In the genomic region with DNA sequence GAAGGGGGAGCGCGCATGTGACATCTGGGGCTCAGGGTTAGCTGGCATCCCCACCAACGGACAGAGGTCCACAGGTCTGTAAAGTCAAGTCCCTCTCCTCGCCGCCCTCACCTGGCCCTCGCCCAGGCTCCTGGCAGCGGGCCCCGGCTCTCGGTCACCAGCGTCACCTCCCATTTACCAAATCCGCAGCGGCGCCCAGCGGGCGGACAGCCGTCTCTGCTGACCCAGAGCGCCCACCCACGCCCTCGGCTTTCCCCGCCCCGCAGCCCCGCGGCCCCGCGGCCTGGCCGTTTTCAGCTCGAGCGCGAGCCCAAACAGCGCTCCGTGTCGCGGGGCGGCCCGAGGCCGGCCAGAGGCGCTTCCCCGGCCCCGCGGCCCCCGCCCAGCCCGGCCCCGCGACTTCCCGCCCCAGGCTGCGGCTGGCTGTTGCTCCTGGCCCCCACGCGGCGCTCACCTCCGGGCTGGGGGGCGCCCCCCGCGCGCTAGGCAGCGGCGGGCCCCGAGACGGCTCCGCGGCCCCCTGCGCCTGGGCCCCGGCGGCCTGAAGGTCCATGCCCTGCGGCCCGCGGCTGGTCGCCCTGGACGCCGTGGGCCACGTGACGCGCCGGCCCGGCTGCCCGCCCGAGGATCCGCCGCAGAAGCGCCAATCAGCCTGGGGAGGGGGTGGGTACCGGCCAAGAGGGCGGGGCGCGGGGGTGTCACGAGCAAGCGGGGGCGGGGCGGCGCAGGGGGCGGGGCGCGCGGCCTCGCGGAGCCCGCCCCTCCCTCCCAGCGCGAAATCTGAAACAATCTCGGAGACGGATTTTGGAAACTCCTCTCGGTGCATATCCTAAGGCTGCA, we compare ENCODE assay signal across 8 cellular contexts. TPM values are rescaled to one million over a fixed set of nuclear protein-coding genes. Genes with fewer than 3 reads are reported as not detected.
A peak's percentile ranks its signal among the peaks of the same experiment; 100 is the strongest.
DNase-seq lines count a peak whose midpoint lies in the region; TF ChIP-seq lines count a peak whose summit lies in the region.

A gene with protein sequence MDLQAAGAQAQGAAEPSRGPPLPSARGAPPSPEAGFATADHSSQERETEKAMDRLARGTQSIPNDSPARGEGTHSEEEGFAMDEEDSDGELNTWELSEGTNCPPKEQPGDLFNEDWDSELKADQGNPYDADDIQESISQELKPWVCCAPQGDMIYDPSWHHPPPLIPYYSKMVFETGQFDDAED (minus strand): TSS at position 598 of the 840 bp plus-strand sequence. CDS start 45 bp downstream, at position 553.

- peak; percentile 86 for DNase-seq in AG10803 (ENCODE audit: low read depth)
- peak; percentile 92 for DNase-seq in GM19238 (ENCODE audit: insufficient read length, low spot score)
- peak in 71 of 76 experiments; percentile 7 to 87 (median 70) for DNase-seq in HUDEP-2 (lab: John Stamatoyannopoulos, UW; ENCODE audit: unreplicated experiment in 76 of 76)
- peak; percentile 86 for DNase-seq in activated T-cell treated with anti-CD3 and anti-CD28 coated beads, Interleukin-2, amount 50 U/mL, for 24 hours
- DNase-seq in stimulated activated CD8-positive, alpha-beta memory T cell treated with anti-CD3 and anti-CD28 coated beads, Interleukin-4, amount 100 ng/mL, for 48 hours = peak; percentile 83

- H3K36me3 ChIP-seq in esophagus (ENCODE audit: control insufficient read depth in 2 of 2, insufficient read depth in 2 of 2, low read length in 1 of 2) (no peaks in the 10 kb centered on the region), mucosa of stomach (ENCODE audit: control insufficient read depth, insufficient read depth, low read length) (peaks cover under 1% of the 10 kb centered on the region)

- no peaks in the 10 kb centered on the region for H3K9me3 ChIP-seq in esophagus (ENCODE audit: control insufficient read depth in 2 of 2, insufficient read depth in 1 of 2, low read depth in 1 of 2, low read length in 1 of 2)
- H3K9me3 ChIP-seq in mucosa of stomach (ENCODE audit: control insufficient read depth, low read length) = no peaks in the 10 kb centered on the region

- H3K4me1 ChIP-seq in esophagus (ENCODE audit: control insufficient read depth in 2 of 2, insufficient read depth in 2 of 2, low read length in 1 of 2) (peaks cover 0 to 2% of the 10 kb centered on the region in 2 donors), mucosa of stomach (ENCODE audit: control insufficient read depth, insufficient read depth, low read length) (peaks cover 12% of the 10 kb centered on the region)

- no peaks in the 10 kb centered on the region for H3K9me3 Mint-ChIP-seq in activated T-cell treated with anti-CD3 and anti-CD28 coated beads, Interleukin-2, amount 50 U/mL, for 24 hours

- peak within 1 kb of the TSS; percentile 84 to 89 for H3K27ac ChIP-seq in esophagus (ENCODE audit: low read depth in 2 of 2, low read length in 1 of 2)

- peaks cover 49% of the 10 kb centered on the region for H3K36me3 Mint-ChIP-seq in activated T-cell treated with anti-CD3 and anti-CD28 coated beads, Interleukin-2, amount 50 U/mL, for 24 hours (ENCODE audit: low read depth)

- H3K4me1 Mint-ChIP-seq in activated T-cell treated with anti-CD3 and anti-CD28 coated beads, Interleukin-2, amount 50 U/mL, for 24 hours (ENCODE audit: low read depth) = peaks cover 20% of the 10 kb centered on the region

- 1% methylated on average over 65 to 99 of the region's 100 CpGs for WGBS in esophagus, 2 donors

- H3K4me3 ChIP-seq in AG10803 (ENCODE audit: low read length) = peak within 1 kb of the TSS; percentile 75
- peak within 1 kb of the TSS; percentile 76 to 99 for H3K4me3 ChIP-seq in esophagus (ENCODE audit: low read depth in 1 of 2, low read length in 2 of 2)
- peak within 1 kb of the TSS; percentile 56 for H3K4me3 ChIP-seq in mucosa of stomach (ENCODE audit: low read length)

- no peak for TF ChIP-seq CTCF in AG10803 (conservative IDR thresholded peaks at IDR 0.05; ENCODE audit: low read length)

- H3K27me3 Mint-ChIP-seq in activated T-cell treated with anti-CD3 and anti-CD28 coated beads, Interleukin-2, amount 50 U/mL, for 24 hours = no peaks in the 10 kb centered on the region

- no peaks in the 10 kb centered on the region for H3K27me3 ChIP-seq in esophagus (ENCODE audit: control insufficient read depth in 1 of 2, insufficient read depth in 2 of 2, low read length in 2 of 2)
- H3K27me3 ChIP-seq in mucosa of stomach (ENCODE audit: control insufficient read depth, insufficient read depth, low read length) = no peaks in the 10 kb centered on the region

- H3K9ac ChIP-seq in mucosa of stomach (ENCODE audit: low read length) = peak within 1 kb of the TSS; percentile 60

- H3K27ac Mint-ChIP-seq in activated T-cell treated with anti-CD3 and anti-CD28 coated beads, Interleukin-2, amount 50 U/mL, for 24 hours = peak within 1 kb of the TSS; percentile 91

- H3K4me3 Mint-ChIP-seq in activated T-cell treated with anti-CD3 and anti-CD28 coated beads, Interleukin-2, amount 50 U/mL, for 24 hours = peak within 1 kb of the TSS; percentile 88

TF ChIP-seq in PFSK-1, 5 proteins besides CTCF, POLR2A, EP300 and RAD21:
- TF ChIP-seq, protein P1, sequence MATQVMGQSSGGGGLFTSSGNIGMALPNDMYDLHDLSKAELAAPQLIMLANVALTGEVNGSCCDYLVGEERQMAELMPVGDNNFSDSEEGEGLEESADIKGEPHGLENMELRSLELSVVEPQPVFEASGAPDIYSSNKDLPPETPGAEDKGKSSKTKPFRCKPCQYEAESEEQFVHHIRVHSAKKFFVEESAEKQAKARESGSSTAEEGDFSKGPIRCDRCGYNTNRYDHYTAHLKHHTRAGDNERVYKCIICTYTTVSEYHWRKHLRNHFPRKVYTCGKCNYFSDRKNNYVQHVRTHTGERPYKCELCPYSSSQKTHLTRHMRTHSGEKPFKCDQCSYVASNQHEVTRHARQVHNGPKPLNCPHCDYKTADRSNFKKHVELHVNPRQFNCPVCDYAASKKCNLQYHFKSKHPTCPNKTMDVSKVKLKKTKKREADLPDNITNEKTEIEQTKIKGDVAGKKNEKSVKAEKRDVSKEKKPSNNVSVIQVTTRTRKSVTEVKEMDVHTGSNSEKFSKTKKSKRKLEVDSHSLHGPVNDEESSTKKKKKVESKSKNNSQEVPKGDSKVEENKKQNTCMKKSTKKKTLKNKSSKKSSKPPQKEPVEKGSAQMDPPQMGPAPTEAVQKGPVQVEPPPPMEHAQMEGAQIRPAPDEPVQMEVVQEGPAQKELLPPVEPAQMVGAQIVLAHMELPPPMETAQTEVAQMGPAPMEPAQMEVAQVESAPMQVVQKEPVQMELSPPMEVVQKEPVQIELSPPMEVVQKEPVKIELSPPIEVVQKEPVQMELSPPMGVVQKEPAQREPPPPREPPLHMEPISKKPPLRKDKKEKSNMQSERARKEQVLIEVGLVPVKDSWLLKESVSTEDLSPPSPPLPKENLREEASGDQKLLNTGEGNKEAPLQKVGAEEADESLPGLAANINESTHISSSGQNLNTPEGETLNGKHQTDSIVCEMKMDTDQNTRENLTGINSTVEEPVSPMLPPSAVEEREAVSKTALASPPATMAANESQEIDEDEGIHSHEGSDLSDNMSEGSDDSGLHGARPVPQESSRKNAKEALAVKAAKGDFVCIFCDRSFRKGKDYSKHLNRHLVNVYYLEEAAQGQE (IDR thresholded peaks at IDR 0.05; ENCODE audit: insufficient read depth in 1 of 2, low read depth in 2 of 2, low read length in 2 of 2) = no peak
- TF ChIP-seq FOXP2 (optimal IDR thresholded peaks at IDR 0.05; ENCODE audit: borderline replicate concordance, extremely low read depth, extremely low read length, insufficient read depth) (peak; percentile 38), POLR2AphosphoS5 (IDR thresholded peaks at IDR 0.05; ENCODE audit: low read depth, low read length) (peak; percentile 55; the same call in 1 of the 2 replicates), TAF1 (IDR thresholded peaks at IDR 0.05; ENCODE audit: borderline replicate concordance, insufficient read depth, low read length) (peak; percentile 30; the same call in 1 of the 2 replicates), SIN3A (IDR thresholded peaks at IDR 0.05; ENCODE audit: borderline replicate concordance, insufficient read depth, low read length) (0 out of 2 replicates have a peak, but pooled peaks have one; percentile 14)

RNA-seq across cellular contexts. Expression of the gene that starts here (rescaled TPM):
- polyA plus RNA-seq in PFSK-1 (2012; ENCODE audit: insufficient read length, low read depth) = 90.7 TPM
- polyA plus RNA-seq in esophagus = 10 to 100 TPM; 18.5 to 26.8 TPM

Comparison
In these comparisons a context has a peak if more than half of its experiments do, and no peak if none do; other contexts are left out.
1. Peak in every context shown above with its lines: DNase-seq, H3K4me3 ChIP-seq and H3K27ac ChIP-seq.